ENCODE assay signal across 10 cellular contexts in the genomic region with DNA sequence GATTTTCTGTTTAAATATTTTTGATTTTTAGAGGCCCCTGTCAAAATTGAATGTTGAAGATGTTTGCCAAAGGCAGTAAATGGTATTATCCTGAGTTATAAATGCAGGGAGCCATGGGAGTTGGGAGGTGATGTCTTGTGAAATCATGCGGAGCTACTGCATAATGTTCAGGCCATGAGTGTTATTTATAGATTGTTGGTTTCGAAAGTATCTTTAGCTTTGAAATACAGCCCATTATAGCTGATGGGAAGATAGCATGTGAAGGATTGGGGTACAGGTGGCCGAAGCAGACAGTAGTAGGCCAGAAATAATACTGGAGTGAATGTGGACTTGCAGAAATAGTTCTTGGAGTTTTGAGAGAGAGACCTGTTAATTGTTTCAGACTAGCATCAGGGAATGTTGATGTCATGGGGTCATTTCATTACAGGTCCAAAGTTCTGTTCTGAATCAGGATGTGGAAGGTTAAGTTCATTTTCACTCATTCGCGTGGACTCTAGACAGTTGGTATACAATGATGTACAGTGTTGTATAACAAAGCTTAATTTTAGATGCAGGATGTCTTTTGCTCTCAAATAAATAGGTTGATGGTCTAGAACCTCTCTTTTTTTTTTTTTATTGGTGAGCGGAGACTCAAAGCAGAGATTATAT. TPM values are rescaled to one million over a fixed set of nuclear protein-coding genes. Genes with fewer than 3 reads are reported as not detected.
DNase-seq lines count a peak whose midpoint lies in the region; ATAC-seq and TF ChIP-seq lines count a peak whose summit lies in the region.
"Had no signal": no experiment of that assay in that cellular context is flagged by ENCODE, and none has a peak within 500 bp of the region (broad histone marks: within the 10 kb centered on the region; RNA-seq: fewer than 3 reads in every experiment).

No MANE protein-coding gene starts in this region.

- H3K4me3 Mint-ChIP-seq in endothelial cell (ENCODE audit: unreplicated experiment): no peak overlapping the region

- H2AFZ ChIP-seq in PC-9 (no peak overlapping the region), osteoblast (ENCODE audit: low read length) (no peak overlapping the region)

- H4K20me1 ChIP-seq in PC-9 (ENCODE audit: insufficient read depth) (peaks cover 56% of the 10 kb centered on the region), osteoblast (ENCODE audit: insufficient read depth, low read length) (peaks cover 67% of the 10 kb centered on the region)

- intact Hi-C loops in PC-9 (cut with micrococcal nuclease; ENCODE audit: unreplicated experiment): no loop called here
- intact Hi-C loops in posterior cingulate gyrus (cut with DNase I): no loop called here

- peaks cover 23% of the 10 kb centered on the region for H3K36me3 Mint-ChIP-seq in endothelial cell (ENCODE audit: low read depth, unreplicated experiment)

- H3K27me3 Mint-ChIP-seq in endothelial cell (ENCODE audit: unreplicated experiment): peaks cover 11% of the 10 kb centered on the region

- POLR2A ChIA-PET in PC-9 (lab: Charles Lee; ENCODE audit: unreplicated experiment): interaction anchor here (0.6 to 0.7 kb wide), 2 partner anchors 37 to 190 kb away, joined by 4 to 6 read pairs; no protein-coding TSS in a partner anchor

- ATAC-seq in GM19351 (IDR thresholded peaks at IDR 0.05; ENCODE audit: unreplicated experiment): no peak
- ATAC-seq in GM21576 (IDR thresholded peaks at IDR 0.05; ENCODE audit: unreplicated experiment): no peak
- ATAC-seq in HG03196 (IDR thresholded peaks at IDR 0.05; ENCODE audit: unreplicated experiment): no peak

- no peaks in the 10 kb centered on the region for H3K9me3 Mint-ChIP-seq in endothelial cell (ENCODE audit: unreplicated experiment)

- H3K27me3 ChIP-seq in GM06990 (replicated peaks; ENCODE audit: control insufficient read depth, insufficient read depth, low read length): no peaks in the 10 kb centered on the region
- no peaks in the 10 kb centered on the region for H3K27me3 ChIP-seq in PC-9 (ENCODE audit: insufficient read depth, low read depth)
- H3K27me3 ChIP-seq in osteoblast (ENCODE audit: insufficient read depth, low read length): no peaks in the 10 kb centered on the region

- H3K9me3 ChIP-seq in PC-9 (ENCODE audit: insufficient read depth, low read depth) (no peaks in the 10 kb centered on the region), osteoblast (ENCODE audit: low read depth, low read length) (no peaks in the 10 kb centered on the region)

- BruUV-seq in PC-9 (replicated peaks; lab: Mats Ljungman, UMichigan): no TSS peak

- H3K4me2 ChIP-seq in PC-9 (peak overlapping the region; percentile 11; the same call in 1 of the 2 replicates), osteoblast (ENCODE audit: insufficient read depth, low read length) (peak overlapping the region; percentile 5)

- peak overlapping the region; percentile 44 for H3K27ac Mint-ChIP-seq in endothelial cell (ENCODE audit: unreplicated experiment)

- H3K4me3 ChIP-seq in GM06990 (replicated peaks; ENCODE audit: low read depth, low read length) (peak overlapping the region; percentile 32), PC-9 (no peak overlapping the region), osteoblast (ENCODE audit: insufficient read depth, low read length) (peak overlapping the region; percentile 2)

- H3K27ac ChIP-seq in PC-9: no peak overlapping the region
- peak overlapping the region; percentile 70 for H3K27ac ChIP-seq in osteoblast (ENCODE audit: low read depth, low read length)

- peaks cover 8% of the 10 kb centered on the region for H3K36me3 ChIP-seq in GM06990 (ENCODE audit: control insufficient read depth, insufficient read depth, low read length)
- peaks cover 20% of the 10 kb centered on the region for H3K36me3 ChIP-seq in PC-9 (ENCODE audit: low read depth)
- H3K36me3 ChIP-seq in osteoblast (ENCODE audit: insufficient read depth, low read length): peaks cover 28% of the 10 kb centered on the region

- DNase-seq in GM06990 (ENCODE audit: extremely low read depth, insufficient read length): no peak
- DNase-seq in PC-9: no peak
- no peak for DNase-seq in endothelial cell (ENCODE audit: low spot score)
- no peak for DNase-seq in osteoblast (ENCODE audit: insufficient read length, low spot score, missing footprints)
- DNase-seq in posterior cingulate gyrus: no peak
- DNase-seq: activated gamma-delta T cell, NCI-H226 had no signal

- H3K9me2 ChIP-seq in PC-9 (ENCODE audit: insufficient read depth): no peaks in the 10 kb centered on the region

- H3K4me1 Mint-ChIP-seq in endothelial cell (ENCODE audit: unreplicated experiment): peaks cover 48% of the 10 kb centered on the region

- peaks cover 20% of the 10 kb centered on the region for H3K4me1 ChIP-seq in PC-9 (replicated peaks; ENCODE audit: insufficient read depth)
- H3K4me1 ChIP-seq in osteoblast (ENCODE audit: insufficient read depth, low read length): peaks cover 38% of the 10 kb centered on the region

- H3K79me2 ChIP-seq in PC-9 (ENCODE audit: low read depth): peaks cover 84% of the 10 kb centered on the region
- peaks cover 86% of the 10 kb centered on the region for H3K79me2 ChIP-seq in osteoblast (ENCODE audit: insufficient read depth, low read length)

- TF ChIP-seq CTCF in GM06990 (IDR thresholded peaks at IDR 0.05; ENCODE audit: insufficient read depth, low read length, poor library complexity, severe bottlenecking) (no peak), PC-9 (conservative IDR thresholded peaks at IDR 0.05) (no peak), endothelial cell (IDR thresholded peaks at IDR 0.05; ENCODE audit: unreplicated experiment) (no peak), osteoblast (IDR thresholded peaks at IDR 0.05; ENCODE audit: extremely low read depth, low read depth, low read length) (no peak)

- CTCF ChIA-PET in PC-9 (lab: Charles Lee): no interaction called here

- H3F3A ChIP-seq in PC-9 (ENCODE audit: insufficient read depth, low read depth): peaks cover 14% of the 10 kb centered on the region

RNA-seq across cellular contexts. Expression of a gene that starts 3.8 kb away (rescaled TPM):
- total RNA-seq in PC-9 (2021) (81.9 and 90.6 TPM in 2 replicates), endothelial cell (ENCODE audit: unreplicated experiment) (96.0 TPM), osteoblast (89.6 and 98.8 TPM in 2 replicates)

RNA-seq across cellular contexts. Expression of a gene that starts 19.8 kb away (rescaled TPM):
- total RNA-seq in PC-9 (2021): 6.6 and 12.1 TPM in 2 replicates
- 1.6 TPM for total RNA-seq in endothelial cell (ENCODE audit: unreplicated experiment)
- total RNA-seq in osteoblast: 12.3 and 13.8 TPM in 2 replicates
